Comparison of ENCODE assay signal across 10 cellular contexts in the genomic region with DNA sequence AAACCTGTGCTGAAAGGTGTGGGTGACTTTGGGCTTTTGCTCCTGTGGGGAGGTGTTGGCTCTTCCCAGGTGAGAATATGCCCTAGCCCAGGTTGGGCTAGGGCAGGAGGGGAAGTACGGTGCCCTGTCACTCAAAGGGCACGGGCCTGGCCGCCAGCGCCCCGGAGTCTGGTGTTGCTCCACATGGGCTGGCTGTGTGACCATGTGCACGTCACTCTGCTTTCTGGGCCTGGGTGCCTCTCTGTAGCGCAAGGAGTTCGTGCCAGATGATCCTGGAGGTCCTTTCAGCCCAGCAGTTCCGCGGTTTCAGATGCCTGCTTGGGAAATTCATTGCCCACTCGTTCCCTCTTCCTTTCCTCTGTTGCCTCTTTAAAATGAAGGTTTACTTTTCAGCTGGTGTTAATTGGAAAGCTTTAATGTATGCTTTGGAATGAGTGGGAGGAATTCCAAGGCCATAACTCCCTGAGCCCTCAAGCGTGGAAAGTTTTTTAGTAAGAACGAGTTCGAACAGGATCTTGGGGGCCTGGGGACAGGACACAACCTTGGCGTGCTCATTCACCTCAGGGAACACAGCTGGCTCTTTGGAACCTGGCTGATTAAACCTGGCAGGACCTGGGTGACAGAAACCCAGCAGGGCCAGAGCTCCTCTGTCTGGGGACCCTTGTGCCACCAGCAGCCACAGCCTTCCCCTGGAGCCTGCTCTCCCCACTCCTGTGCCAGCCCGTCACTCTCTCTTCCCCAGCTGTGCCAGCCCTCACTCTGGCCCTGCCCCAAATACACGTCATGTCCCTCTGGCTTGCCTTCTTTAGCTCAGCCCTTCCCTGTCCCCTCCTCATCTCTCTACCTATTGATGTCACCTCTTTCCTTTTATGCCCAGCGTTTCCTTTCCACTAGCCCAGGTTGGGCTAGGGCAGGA. TPM values are rescaled to one million over a fixed set of nuclear protein-coding genes. Genes with fewer than 3 reads are reported as not detected.
DNase-seq lines count a peak whose midpoint lies in the region; ATAC-seq and TF ChIP-seq lines count a peak whose summit lies in the region.
"Had no signal": no experiment of that assay in that cellular context is flagged by ENCODE, and none has a peak within 500 bp of the region (broad histone marks: within the 10 kb centered on the region; RNA-seq: fewer than 3 reads in every experiment).

No MANE protein-coding gene starts in this region.

- no peak overlapping the region for H2AFZ ChIP-seq in osteoblast (ENCODE audit: low read length)

- no peaks in the 10 kb centered on the region for H3K36me3 ChIP-seq in osteoblast (ENCODE audit: insufficient read depth, low read length)

- POLR2A ChIA-PET in RWPE1 (lab: Yijun Ruan, JAX; ENCODE audit: low non-redundant PET): no interaction called here

- H4K20me1 ChIP-seq in osteoblast (ENCODE audit: insufficient read depth, low read length): peaks cover 24% of the 10 kb centered on the region

- CTCF ChIA-PET in RWPE1 (lab: Yijun Ruan, JAX): interaction anchor here (0.6 to 0.9 kb wide), 2 partner anchors 47 to 154 kb away, joined by 3 read pairs; no protein-coding TSS in a partner anchor

- H3K4me3 ChIP-seq in fibroblast of pulmonary artery (replicated peaks; ENCODE audit: low read depth, low read length): no peak overlapping the region
- no peak overlapping the region for H3K4me3 ChIP-seq in osteoblast (ENCODE audit: insufficient read depth, low read length)

- peaks cover 45% of the 10 kb centered on the region for H3K4me1 ChIP-seq in osteoblast (ENCODE audit: insufficient read depth, low read length)

- H3K27me3 ChIP-seq in osteoblast (ENCODE audit: insufficient read depth, low read length): peaks cover 4% of the 10 kb centered on the region

- H3K79me2 ChIP-seq in osteoblast (ENCODE audit: insufficient read depth, low read length): no peaks in the 10 kb centered on the region

- H3K9me3 ChIP-seq in osteoblast (ENCODE audit: low read depth, low read length): no peaks in the 10 kb centered on the region

- ATAC-seq in GM21360 (IDR thresholded peaks at IDR 0.05; ENCODE audit: unreplicated experiment): no peak
- no peak for ATAC-seq in GM21526 (IDR thresholded peaks at IDR 0.05; ENCODE audit: low FRiP score, unreplicated experiment)

- TF ChIP-seq CTCF in AG09319 (IDR thresholded peaks at IDR 0.05; ENCODE audit: low read depth, low read length) (no peak), RWPE1 (conservative IDR thresholded peaks at IDR 0.05; ENCODE audit: low read depth) (no peak), fibroblast of pulmonary artery (IDR thresholded peaks at IDR 0.05; ENCODE audit: low read length, missing control alignments) (no peak), osteoblast (IDR thresholded peaks at IDR 0.05; ENCODE audit: extremely low read depth, low read depth, low read length) (no peak)

- DNase-seq in AG09319 (ENCODE audit: extremely low read depth, low read depth): peak; percentile 70
- DNase-seq in RWPE1 (ENCODE audit: low spot score): peak; percentile 39
- peak; percentile 42 for DNase-seq in fibroblast of pulmonary artery (ENCODE audit: low read depth)
- DNase-seq in osteoblast (ENCODE audit: insufficient read length, low spot score, missing footprints): peak; percentile 80
- DNase-seq in A172 (ENCODE audit: low spot score): no peak
- no peak for DNase-seq in activated CD4-positive, alpha-beta T cell treated with anti-CD3 and anti-CD28 coated beads for 4 hours
- DNase-seq: CD4-positive, alpha-beta memory T cell; WERI-Rb-1 had no signal

- peak overlapping the region; percentile 58 for H3K27ac ChIP-seq in RWPE1
- H3K27ac ChIP-seq in osteoblast (ENCODE audit: low read depth, low read length): no peak overlapping the region
- H3K27ac ChIP-seq: WERI-Rb-1 had no signal

- no peak overlapping the region for H3K4me2 ChIP-seq in osteoblast (ENCODE audit: insufficient read depth, low read length)

RNA-seq across cellular contexts. Expression of a gene that starts 42.8 kb away (rescaled TPM):
- total RNA-seq in osteoblast: 12.1 and 13.0 TPM in 2 replicates
- 7.0 and 10.3 TPM in 2 replicates for total RNA-seq in A172 (2014; rRNA removed; shearing (Covaris generic))

Comparison
In these comparisons a context has a peak if more than half of its experiments do, and no peak if none do; other contexts are left out.
1. DNase-seq: peak in AG09319 (single experiment), RWPE1 (single experiment), fibroblast of pulmonary artery (single experiment) and osteoblast (single experiment); none in A172 (single experiment) and activated CD4-positive, alpha-beta T cell treated with anti-CD3 and anti-CD28 coated beads for 4 hours (0 of 2).